ENCODE assay signal across 1 cellular context in the genomic region with DNA sequence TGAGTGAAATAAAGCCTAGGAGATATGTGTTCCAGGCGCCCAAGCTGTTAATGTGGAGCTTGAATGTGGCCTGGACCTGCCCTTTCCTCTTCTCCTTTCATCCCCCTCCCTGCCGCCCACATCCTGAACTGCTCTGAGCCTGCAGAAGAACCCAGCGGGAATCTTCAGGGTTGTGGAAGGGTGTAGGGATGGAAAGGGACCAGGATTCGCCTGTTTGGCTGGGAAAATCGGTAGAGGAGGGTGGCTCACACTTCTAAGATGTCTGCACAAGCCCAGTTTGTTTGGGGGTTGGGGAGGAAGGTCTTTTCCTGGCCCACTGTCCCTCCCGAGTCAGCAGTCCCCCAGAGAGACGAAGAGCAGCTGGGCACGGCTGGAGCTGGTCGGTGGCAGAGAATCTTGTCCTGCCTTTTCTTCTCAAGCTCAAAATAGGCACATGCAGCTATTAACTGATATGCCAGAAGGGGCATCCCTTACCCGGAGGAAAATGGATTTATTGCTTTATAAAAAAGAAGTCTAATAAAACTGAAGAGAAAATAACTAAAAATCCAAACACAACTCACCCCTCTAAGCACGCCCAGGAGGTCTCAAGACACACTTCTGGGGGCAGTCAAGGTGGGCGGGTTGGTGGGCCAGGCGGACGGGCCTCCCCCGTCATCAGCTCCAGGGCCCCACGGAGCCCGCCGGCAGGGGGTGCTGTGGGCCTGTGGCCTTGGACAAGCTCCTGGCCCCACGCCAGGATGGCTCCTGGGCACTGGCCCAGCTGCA.
A peak's percentile ranks its signal among the peaks of the same experiment; 100 is the strongest.
TF ChIP-seq lines count a peak whose summit lies in the region.

No MANE protein-coding gene starts in this region.

TF ChIP-seq in GM12878, 131 proteins besides CTCF, POLR2A, EP300 and RAD21 (continues in another document):
- TF ChIP-seq PAX5 (IDR thresholded peaks at IDR 0.05; ENCODE audit: borderline replicate concordance, low read depth, low read length) (no peak), SMAD1 (IDR thresholded peaks at IDR 0.05; ENCODE audit: low read depth, partially characterized antibody) (peak; percentile 91), BHLHE40 (IDR thresholded peaks at IDR 0.05; ENCODE audit: borderline replicate concordance in 1 of 2, low read depth in 2 of 2, low read length in 1 of 2) (peak; percentile 52 to 63; a peak in 3 of 4 replicates), GATAD2B (conservative IDR thresholded peaks at IDR 0.05; ENCODE audit: low read depth) (peak; percentile 59; the same call in 1 of the 2 replicates), CREB1 (IDR thresholded peaks at IDR 0.05; ENCODE audit: low read depth) (peak; percentile 52; the same call in 1 of the 2 replicates), RUNX3 (IDR thresholded peaks at IDR 0.05; ENCODE audit: low read length) (no peak), MXI1 (IDR thresholded peaks at IDR 0.05; ENCODE audit: low read depth, low read length) (peak; percentile 48; the same call in 1 of the 2 replicates), TCF3 (IDR thresholded peaks at IDR 0.05; ENCODE audit: borderline replicate concordance, insufficient read depth, low read depth, low read length) (0 out of 2 replicates have a peak, but pooled peaks have one; percentile 13), NR2F1 (conservative IDR thresholded peaks at IDR 0.05) (0 out of 2 replicates have a peak, but pooled peaks have one; percentile 25), CHD1 (IDR thresholded peaks at IDR 0.05; ENCODE audit: low read depth, low read length) (no peak), CBFB (IDR thresholded peaks at IDR 0.05; ENCODE audit: low read depth) (no peak), SPI1 (IDR thresholded peaks at IDR 0.05; ENCODE audit: borderline replicate concordance, insufficient read depth, low read depth, low read length) (no peak), SUZ12 (IDR thresholded peaks at IDR 0.05; ENCODE audit: unreplicated experiment) (no peak), RAD51 (IDR thresholded peaks at IDR 0.05) (no peak), RFX5 (IDR thresholded peaks at IDR 0.05; ENCODE audit: low read depth, low read length) (no peak), IKZF1 (conservative IDR thresholded peaks at IDR 0.05) (0 out of 2 replicates have a peak, but pooled peaks have one; percentile 22), CREM (IDR thresholded peaks at IDR 0.05; ENCODE audit: low read depth) (0 out of 2 replicates have a peak, but pooled peaks have one; percentile 28), SMC3 (IDR thresholded peaks at IDR 0.05; ENCODE audit: borderline replicate concordance, low read length) (peak; percentile 96), NFIC (IDR thresholded peaks at IDR 0.05; ENCODE audit: low read depth, low read length) (no peak), POLR2AphosphoS5 (IDR thresholded peaks at IDR 0.05; ENCODE audit: low read length) (peak; percentile 68; the same call in 1 of the 2 replicates), ATF7 (IDR thresholded peaks at IDR 0.05; ENCODE audit: low read depth) (no peak), BACH1 (IDR thresholded peaks at IDR 0.05; ENCODE audit: borderline replicate concordance) (no peak), ZZZ3 (IDR thresholded peaks at IDR 0.05; ENCODE audit: control insufficient read depth, insufficient read length, low read depth) (no peak), TCF12 (IDR thresholded peaks at IDR 0.05; ENCODE audit: low read depth, low read length) (0 out of 2 replicates have a peak, but pooled peaks have one; percentile 35), SMARCA5 (IDR thresholded peaks at IDR 0.05) (0 out of 2 replicates have a peak, but pooled peaks have one; percentile 60), CHD2 (IDR thresholded peaks at IDR 0.05; ENCODE audit: borderline replicate concordance, low read depth, low read length) (no peak), RBBP5 (conservative IDR thresholded peaks at IDR 0.05) (no peak), KAT2A (conservative IDR thresholded peaks at IDR 0.05; ENCODE audit: control insufficient read depth, low read depth, low read length) (no peak), SRF (IDR thresholded peaks at IDR 0.05; ENCODE audit: low read depth in 2 of 2, low read length in 2 of 2) (no peak), MEF2A (IDR thresholded peaks at IDR 0.05; ENCODE audit: insufficient read depth, low read depth, low read length) (0 out of 2 replicates have a peak, but pooled peaks have one; percentile 36), IRF4 (IDR thresholded peaks at IDR 0.05; ENCODE audit: low read depth, low read length) (no peak), EGR1 (IDR thresholded peaks at IDR 0.05; ENCODE audit: borderline replicate concordance in 1 of 2, low read depth in 2 of 2, low read length in 2 of 2) (peak in 1 of 2 experiments; percentile 34; a peak in 1 of 3 replicates), YY1 (IDR thresholded peaks at IDR 0.05; ENCODE audit: low read depth, low read length) (peak; percentile 85), MYC (IDR thresholded peaks at IDR 0.05; ENCODE audit: insufficient read depth, insufficient read length, insufficient replicate concordance, low read length, severe bottlenecking) (no peak), BMI1 (IDR thresholded peaks at IDR 0.05; ENCODE audit: borderline replicate concordance) (no peak), NRF1 (conservative IDR thresholded peaks at IDR 0.05; ENCODE audit: low read depth, low read length) (no peak), SUPT20H (IDR thresholded peaks at IDR 0.05; ENCODE audit: borderline replicate concordance, control insufficient read depth, low read depth, low read length) (no peak), ESRRA (IDR thresholded peaks at IDR 0.05; ENCODE audit: low read length) (no peak), ZNF24 (IDR thresholded peaks at IDR 0.05) (no peak)
- TF ChIP-seq, protein P1, sequence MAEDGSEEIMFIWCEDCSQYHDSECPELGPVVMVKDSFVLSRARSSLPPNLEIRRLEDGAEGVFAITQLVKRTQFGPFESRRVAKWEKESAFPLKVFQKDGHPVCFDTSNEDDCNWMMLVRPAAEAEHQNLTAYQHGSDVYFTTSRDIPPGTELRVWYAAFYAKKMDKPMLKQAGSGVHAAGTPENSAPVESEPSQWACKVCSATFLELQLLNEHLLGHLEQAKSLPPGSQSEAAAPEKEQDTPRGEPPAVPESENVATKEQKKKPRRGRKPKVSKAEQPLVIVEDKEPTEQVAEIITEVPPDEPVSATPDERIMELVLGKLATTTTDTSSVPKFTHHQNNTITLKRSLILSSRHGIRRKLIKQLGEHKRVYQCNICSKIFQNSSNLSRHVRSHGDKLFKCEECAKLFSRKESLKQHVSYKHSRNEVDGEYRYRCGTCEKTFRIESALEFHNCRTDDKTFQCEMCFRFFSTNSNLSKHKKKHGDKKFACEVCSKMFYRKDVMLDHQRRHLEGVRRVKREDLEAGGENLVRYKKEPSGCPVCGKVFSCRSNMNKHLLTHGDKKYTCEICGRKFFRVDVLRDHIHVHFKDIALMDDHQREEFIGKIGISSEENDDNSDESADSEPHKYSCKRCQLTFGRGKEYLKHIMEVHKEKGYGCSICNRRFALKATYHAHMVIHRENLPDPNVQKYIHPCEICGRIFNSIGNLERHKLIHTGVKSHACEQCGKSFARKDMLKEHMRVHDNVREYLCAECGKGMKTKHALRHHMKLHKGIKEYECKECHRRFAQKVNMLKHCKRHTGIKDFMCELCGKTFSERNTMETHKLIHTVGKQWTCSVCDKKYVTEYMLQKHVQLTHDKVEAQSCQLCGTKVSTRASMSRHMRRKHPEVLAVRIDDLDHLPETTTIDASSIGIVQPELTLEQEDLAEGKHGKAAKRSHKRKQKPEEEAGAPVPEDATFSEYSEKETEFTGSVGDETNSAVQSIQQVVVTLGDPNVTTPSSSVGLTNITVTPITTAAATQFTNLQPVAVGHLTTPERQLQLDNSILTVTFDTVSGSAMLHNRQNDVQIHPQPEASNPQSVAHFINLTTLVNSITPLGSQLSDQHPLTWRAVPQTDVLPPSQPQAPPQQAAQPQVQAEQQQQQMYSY (CRISPR knock-in tag; IDR thresholded peaks at IDR 0.05) = no peak
- TF ChIP-seq, protein P2, sequence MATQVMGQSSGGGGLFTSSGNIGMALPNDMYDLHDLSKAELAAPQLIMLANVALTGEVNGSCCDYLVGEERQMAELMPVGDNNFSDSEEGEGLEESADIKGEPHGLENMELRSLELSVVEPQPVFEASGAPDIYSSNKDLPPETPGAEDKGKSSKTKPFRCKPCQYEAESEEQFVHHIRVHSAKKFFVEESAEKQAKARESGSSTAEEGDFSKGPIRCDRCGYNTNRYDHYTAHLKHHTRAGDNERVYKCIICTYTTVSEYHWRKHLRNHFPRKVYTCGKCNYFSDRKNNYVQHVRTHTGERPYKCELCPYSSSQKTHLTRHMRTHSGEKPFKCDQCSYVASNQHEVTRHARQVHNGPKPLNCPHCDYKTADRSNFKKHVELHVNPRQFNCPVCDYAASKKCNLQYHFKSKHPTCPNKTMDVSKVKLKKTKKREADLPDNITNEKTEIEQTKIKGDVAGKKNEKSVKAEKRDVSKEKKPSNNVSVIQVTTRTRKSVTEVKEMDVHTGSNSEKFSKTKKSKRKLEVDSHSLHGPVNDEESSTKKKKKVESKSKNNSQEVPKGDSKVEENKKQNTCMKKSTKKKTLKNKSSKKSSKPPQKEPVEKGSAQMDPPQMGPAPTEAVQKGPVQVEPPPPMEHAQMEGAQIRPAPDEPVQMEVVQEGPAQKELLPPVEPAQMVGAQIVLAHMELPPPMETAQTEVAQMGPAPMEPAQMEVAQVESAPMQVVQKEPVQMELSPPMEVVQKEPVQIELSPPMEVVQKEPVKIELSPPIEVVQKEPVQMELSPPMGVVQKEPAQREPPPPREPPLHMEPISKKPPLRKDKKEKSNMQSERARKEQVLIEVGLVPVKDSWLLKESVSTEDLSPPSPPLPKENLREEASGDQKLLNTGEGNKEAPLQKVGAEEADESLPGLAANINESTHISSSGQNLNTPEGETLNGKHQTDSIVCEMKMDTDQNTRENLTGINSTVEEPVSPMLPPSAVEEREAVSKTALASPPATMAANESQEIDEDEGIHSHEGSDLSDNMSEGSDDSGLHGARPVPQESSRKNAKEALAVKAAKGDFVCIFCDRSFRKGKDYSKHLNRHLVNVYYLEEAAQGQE (IDR thresholded peaks at IDR 0.05; ENCODE audit: low read depth, low read length) = no peak
- TF ChIP-seq, protein P3, sequence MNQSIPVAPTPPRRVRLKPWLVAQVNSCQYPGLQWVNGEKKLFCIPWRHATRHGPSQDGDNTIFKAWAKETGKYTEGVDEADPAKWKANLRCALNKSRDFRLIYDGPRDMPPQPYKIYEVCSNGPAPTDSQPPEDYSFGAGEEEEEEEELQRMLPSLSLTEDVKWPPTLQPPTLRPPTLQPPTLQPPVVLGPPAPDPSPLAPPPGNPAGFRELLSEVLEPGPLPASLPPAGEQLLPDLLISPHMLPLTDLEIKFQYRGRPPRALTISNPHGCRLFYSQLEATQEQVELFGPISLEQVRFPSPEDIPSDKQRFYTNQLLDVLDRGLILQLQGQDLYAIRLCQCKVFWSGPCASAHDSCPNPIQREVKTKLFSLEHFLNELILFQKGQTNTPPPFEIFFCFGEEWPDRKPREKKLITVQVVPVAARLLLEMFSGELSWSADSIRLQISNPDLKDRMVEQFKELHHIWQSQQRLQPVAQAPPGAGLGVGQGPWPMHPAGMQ (IDR thresholded peaks at IDR 0.05; ENCODE audit: borderline replicate concordance) = no peak
- TF ChIP-seq, protein P4, sequence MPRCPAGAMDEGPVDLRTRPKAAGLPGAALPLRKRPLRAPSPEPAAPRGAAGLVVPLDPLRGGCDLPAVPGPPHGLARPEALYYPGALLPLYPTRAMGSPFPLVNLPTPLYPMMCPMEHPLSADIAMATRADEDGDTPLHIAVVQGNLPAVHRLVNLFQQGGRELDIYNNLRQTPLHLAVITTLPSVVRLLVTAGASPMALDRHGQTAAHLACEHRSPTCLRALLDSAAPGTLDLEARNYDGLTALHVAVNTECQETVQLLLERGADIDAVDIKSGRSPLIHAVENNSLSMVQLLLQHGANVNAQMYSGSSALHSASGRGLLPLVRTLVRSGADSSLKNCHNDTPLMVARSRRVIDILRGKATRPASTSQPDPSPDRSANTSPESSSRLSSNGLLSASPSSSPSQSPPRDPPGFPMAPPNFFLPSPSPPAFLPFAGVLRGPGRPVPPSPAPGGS (IDR thresholded peaks at IDR 0.05; ENCODE audit: borderline replicate concordance, insufficient read depth, low read depth, low read length, poor library complexity, severe bottlenecking) = no peak
- TF ChIP-seq, protein P5, sequence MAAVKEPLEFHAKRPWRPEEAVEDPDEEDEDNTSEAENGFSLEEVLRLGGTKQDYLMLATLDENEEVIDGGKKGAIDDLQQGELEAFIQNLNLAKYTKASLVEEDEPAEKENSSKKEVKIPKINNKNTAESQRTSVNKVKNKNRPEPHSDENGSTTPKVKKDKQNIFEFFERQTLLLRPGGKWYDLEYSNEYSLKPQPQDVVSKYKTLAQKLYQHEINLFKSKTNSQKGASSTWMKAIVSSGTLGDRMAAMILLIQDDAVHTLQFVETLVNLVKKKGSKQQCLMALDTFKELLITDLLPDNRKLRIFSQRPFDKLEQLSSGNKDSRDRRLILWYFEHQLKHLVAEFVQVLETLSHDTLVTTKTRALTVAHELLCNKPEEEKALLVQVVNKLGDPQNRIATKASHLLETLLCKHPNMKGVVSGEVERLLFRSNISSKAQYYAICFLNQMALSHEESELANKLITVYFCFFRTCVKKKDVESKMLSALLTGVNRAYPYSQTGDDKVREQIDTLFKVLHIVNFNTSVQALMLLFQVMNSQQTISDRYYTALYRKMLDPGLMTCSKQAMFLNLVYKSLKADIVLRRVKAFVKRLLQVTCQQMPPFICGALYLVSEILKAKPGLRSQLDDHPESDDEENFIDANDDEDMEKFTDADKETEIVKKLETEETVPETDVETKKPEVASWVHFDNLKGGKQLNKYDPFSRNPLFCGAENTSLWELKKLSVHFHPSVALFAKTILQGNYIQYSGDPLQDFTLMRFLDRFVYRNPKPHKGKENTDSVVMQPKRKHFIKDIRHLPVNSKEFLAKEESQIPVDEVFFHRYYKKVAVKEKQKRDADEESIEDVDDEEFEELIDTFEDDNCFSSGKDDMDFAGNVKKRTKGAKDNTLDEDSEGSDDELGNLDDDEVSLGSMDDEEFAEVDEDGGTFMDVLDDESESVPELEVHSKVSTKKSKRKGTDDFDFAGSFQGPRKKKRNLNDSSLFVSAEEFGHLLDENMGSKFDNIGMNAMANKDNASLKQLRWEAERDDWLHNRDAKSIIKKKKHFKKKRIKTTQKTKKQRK (IDR thresholded peaks at IDR 0.05; ENCODE audit: low read depth, low read length) = no peak
- TF ChIP-seq, protein P6, sequence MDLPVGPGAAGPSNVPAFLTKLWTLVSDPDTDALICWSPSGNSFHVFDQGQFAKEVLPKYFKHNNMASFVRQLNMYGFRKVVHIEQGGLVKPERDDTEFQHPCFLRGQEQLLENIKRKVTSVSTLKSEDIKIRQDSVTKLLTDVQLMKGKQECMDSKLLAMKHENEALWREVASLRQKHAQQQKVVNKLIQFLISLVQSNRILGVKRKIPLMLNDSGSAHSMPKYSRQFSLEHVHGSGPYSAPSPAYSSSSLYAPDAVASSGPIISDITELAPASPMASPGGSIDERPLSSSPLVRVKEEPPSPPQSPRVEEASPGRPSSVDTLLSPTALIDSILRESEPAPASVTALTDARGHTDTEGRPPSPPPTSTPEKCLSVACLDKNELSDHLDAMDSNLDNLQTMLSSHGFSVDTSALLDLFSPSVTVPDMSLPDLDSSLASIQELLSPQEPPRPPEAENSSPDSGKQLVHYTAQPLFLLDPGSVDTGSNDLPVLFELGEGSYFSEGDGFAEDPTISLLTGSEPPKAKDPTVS (IDR thresholded peaks at IDR 0.05; ENCODE audit: low read depth, low read length) = no peak
- TF ChIP-seq, protein P7, sequence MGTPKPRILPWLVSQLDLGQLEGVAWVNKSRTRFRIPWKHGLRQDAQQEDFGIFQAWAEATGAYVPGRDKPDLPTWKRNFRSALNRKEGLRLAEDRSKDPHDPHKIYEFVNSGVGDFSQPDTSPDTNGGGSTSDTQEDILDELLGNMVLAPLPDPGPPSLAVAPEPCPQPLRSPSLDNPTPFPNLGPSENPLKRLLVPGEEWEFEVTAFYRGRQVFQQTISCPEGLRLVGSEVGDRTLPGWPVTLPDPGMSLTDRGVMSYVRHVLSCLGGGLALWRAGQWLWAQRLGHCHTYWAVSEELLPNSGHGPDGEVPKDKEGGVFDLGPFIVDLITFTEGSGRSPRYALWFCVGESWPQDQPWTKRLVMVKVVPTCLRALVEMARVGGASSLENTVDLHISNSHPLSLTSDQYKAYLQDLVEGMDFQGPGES (IDR thresholded peaks at IDR 0.05) = no peak
